27 cellular contexts compared by ENCODE assay signal in genomic region chr11:60145677-60146076, GRCh38. TPM values are rescaled to one million over a fixed set of nuclear protein-coding genes. Genes with fewer than 3 reads are reported as not detected.
"Had no signal": no experiment of that assay in that cellular context is flagged by ENCODE, and none has a peak within 500 bp of the region (broad histone marks: within the 10 kb centered on the region; RNA-seq: fewer than 3 reads in every experiment).

No MANE protein-coding gene starts in this region.

- H3K36me3 ChIP-seq: breast epithelium, colonic mucosa, Peyer's patch had no signal

- H3K27ac Mint-ChIP-seq: activated CD8-positive, alpha-beta memory T cell treated with anti-CD3 and anti-CD28 coated beads, Interleukin-2, amount 10 ng/mL, durations not matched to agents 7 days and 5 days; activated T-cell treated with anti-CD3 and anti-CD28 coated beads, Interleukin-2, amount 50 U/mL, for 24 hours; activated T-helper 2 cell treated with anti-CD3 and anti-CD28 coated beads, Interferon-gamma antibody, Interleukin-2, Interleukin-4, amounts not matched to agents 10 μg/mL and 5 μg/mL and 100 μg/mL, durations not matched to agents 14 hours and 24 hours and 36 hours; T-cell had no signal

- H3K36me3 Mint-ChIP-seq: activated CD8-positive, alpha-beta memory T cell treated with anti-CD3 and anti-CD28 coated beads, Interleukin-2, amount 10 ng/mL, durations not matched to agents 7 days and 5 days; T-cell had no signal

- H3K27me3 Mint-ChIP-seq: activated CD8-positive, alpha-beta memory T cell treated with anti-CD3 and anti-CD28 coated beads, Interleukin-2, amount 10 ng/mL, durations not matched to agents 7 days and 5 days had no signal

- H3K4me3 Mint-ChIP-seq: activated CD8-positive, alpha-beta memory T cell treated with anti-CD3 and anti-CD28 coated beads, Interleukin-2, amount 10 ng/mL, durations not matched to agents 7 days and 5 days; activated T-cell treated with anti-CD3 and anti-CD28 coated beads, Interleukin-2, amount 50 U/mL, for 24 hours; T-cell had no signal

- H3K9me3 Mint-ChIP-seq: activated T-cell treated with anti-CD3 and anti-CD28 coated beads, Interleukin-2, amount 50 U/mL, for 24 hours; activated T-helper 2 cell treated with anti-CD3 and anti-CD28 coated beads, Interferon-gamma antibody, Interleukin-2, Interleukin-4, amounts not matched to agents 10 μg/mL and 5 μg/mL and 100 μg/mL, durations not matched to agents 14 hours and 24 hours and 36 hours; T-cell had no signal

- H3K27ac ChIP-seq: breast epithelium, colonic mucosa, Peyer's patch, RWPE1, VCaP had no signal

- H3K4me3 ChIP-seq: breast epithelium, colonic mucosa, Peyer's patch had no signal

- ATAC-seq: activated CD8-positive, alpha-beta memory T cell treated with anti-CD3 and anti-CD28 coated beads, Interleukin-2, amount 10 ng/mL, durations not matched to agents 7 days and 5 days; T-cell had no signal

- H3K9me3 ChIP-seq: breast epithelium, colonic mucosa, Peyer's patch had no signal

- H3K27me3 ChIP-seq: breast epithelium, colonic mucosa, Peyer's patch had no signal

- H3K4me1 ChIP-seq: breast epithelium, colonic mucosa, Peyer's patch had no signal

- DNase-seq: activated CD4-positive, alpha-beta T cell treated with anti-CD3 and anti-CD28 coated beads for 4 hours; activated CD4-positive, alpha-beta T cell treated with anti-CD3 and anti-CD28 coated beads, Interleukin-2, amount 50 U/mL, for 4 hours; activated CD8-positive, alpha-beta memory T cell treated with anti-CD3 and anti-CD28 coated beads, Interleukin-2, amount 10 ng/mL, durations not matched to agents 7 days and 5 days; activated gamma-delta T cell treated with Interleukin-2 at 50 U/mL for 16 hours; activated naive CD4-positive, alpha-beta T cell treated with anti-CD3 and anti-CD28 coated beads, Interleukin-2, amount 50 U/mL, for 16 hours; activated T-cell treated with anti-CD3 and anti-CD28 coated beads, Interleukin-2, amount 50 U/mL, for 24 hours; aorta; caudate nucleus; colonic mucosa; Karpas-422; NCI-H1105 treated with DMSO at 0.1 percent for 48 hours; NCI-H1436 treated with DMSO at 0.1 percent for 48 hours; NCI-H187; NCI-H2081; NCI-H446; NCI-H524; Peyer's patch; Right ventricle myocardium superior; T-cell; T-helper 2 cell; T1000 had no signal

- H3K4me1 Mint-ChIP-seq: activated CD8-positive, alpha-beta memory T cell treated with anti-CD3 and anti-CD28 coated beads, Interleukin-2, amount 10 ng/mL, durations not matched to agents 7 days and 5 days; T-cell had no signal

RNA-seq across cellular contexts. Expression of gene MS4A6A, which starts 37.2 kb away (rescaled TPM):
- total RNA-seq: activated CD8-positive, alpha-beta memory T cell treated with anti-CD3 and anti-CD28 coated beads, Interleukin-2, amount 10 ng/mL, durations not matched to agents 7 days and 5 days; activated T-helper 2 cell treated with anti-CD3 and anti-CD28 coated beads, Interferon-gamma antibody, Interleukin-2, Interleukin-4, amounts not matched to agents 10 μg/mL and 5 μg/mL and 100 μg/mL, durations not matched to agents 14 hours and 24 hours and 36 hours; SK-MEL-5 had no signal

RNA-seq across cellular contexts. Expression of gene MS4A2, which starts 57.2 kb away (rescaled TPM):
- total RNA-seq: activated CD8-positive, alpha-beta memory T cell treated with anti-CD3 and anti-CD28 coated beads, Interleukin-2, amount 10 ng/mL, durations not matched to agents 7 days and 5 days; activated T-helper 2 cell treated with anti-CD3 and anti-CD28 coated beads, Interferon-gamma antibody, Interleukin-2, Interleukin-4, amounts not matched to agents 10 μg/mL and 5 μg/mL and 100 μg/mL, durations not matched to agents 14 hours and 24 hours and 36 hours; cerebellum; SK-MEL-5 had no signal
